15 cellular contexts compared by ENCODE assay signal in the genomic region with DNA sequence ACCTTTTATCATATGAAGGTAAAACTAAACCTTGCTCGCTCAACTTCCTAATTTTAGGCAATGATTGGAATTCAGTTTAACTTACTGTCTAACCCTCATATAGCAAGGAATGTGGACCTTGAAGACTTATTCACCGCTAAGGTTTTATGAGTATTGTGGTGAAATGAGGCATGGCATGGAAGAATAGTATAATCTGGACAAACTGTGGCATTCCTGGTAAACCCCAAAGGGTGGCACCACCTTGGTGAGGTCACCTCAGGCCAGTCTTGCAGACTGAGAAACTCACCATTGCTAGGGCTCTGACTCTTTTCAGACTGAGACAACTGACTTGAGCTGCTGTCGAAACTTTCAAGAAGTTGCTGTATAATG. TPM values are rescaled to one million over a fixed set of nuclear protein-coding genes. Genes with fewer than 3 reads are reported as not detected.
DNase-seq lines count a peak whose midpoint lies in the region; ATAC-seq, FAIRE-seq and TF ChIP-seq lines count a peak whose summit lies in the region.
"Had no signal": no experiment of that assay in that cellular context is flagged by ENCODE, and none has a peak within 500 bp of the region (broad histone marks: within the 10 kb centered on the region; RNA-seq: fewer than 3 reads in every experiment).

No MANE protein-coding gene starts in this region.

- H3K9ac ChIP-seq in HCT116 (ENCODE audit: low read length), result no peak overlapping the region

- no peak overlapping the region for H3K4me3 ChIP-seq in HCT116 (replicated peaks in 1 of 2; ENCODE audit: low read depth in 1 of 2, low read length in 2 of 2)
- H3K4me3 ChIP-seq in SJSA1, result no peak overlapping the region
- H3K4me3 ChIP-seq: GM12878, testis had no signal

- POLR2A ChIA-PET in HCT116 (lab: Charles Lee), result no interaction called here

- no peaks in the 10 kb centered on the region for H3K9me3 ChIP-seq in HCT116 (ENCODE audit: control insufficient read depth in 1 of 2, insufficient read depth in 1 of 2, low read depth in 1 of 2, low read length in 2 of 2)
- H3K9me3 ChIP-seq in SJSA1 (replicated peaks), result no peaks in the 10 kb centered on the region
- H3K9me3 ChIP-seq: testis had no signal

- no peaks in the 10 kb centered on the region for H3K27me3 ChIP-seq in HCT116 (ENCODE audit: insufficient read depth, low read length)
- no peaks in the 10 kb centered on the region for H3K27me3 ChIP-seq in SJSA1 (replicated peaks)
- no peaks in the 10 kb centered on the region for H3K27me3 ChIP-seq in foreskin keratinocyte
- H3K27me3 ChIP-seq: testis had no signal

- no peaks in the 10 kb centered on the region for H3K4me1 Mint-ChIP-seq in activated naive CD4-positive, alpha-beta T cell treated with anti-CD3 and anti-CD28 coated beads for 36 hours (ENCODE audit: low read depth)
- H3K4me1 Mint-ChIP-seq: CD4-positive, alpha-beta memory T cell had no signal

- CTCF ChIA-PET in HCT116 (lab: Charles Lee), result no interaction called here
- CTCF ChIA-PET in activated naive CD4-positive, alpha-beta T cell treated with anti-CD3 and anti-CD28 coated beads for 36 hours (lab: Charles Lee), result interaction anchor here (0.6 kb wide), 1 partner anchor 808 kb away, joined by 3 read pairs; no protein-coding TSS in a partner anchor

- no TSS peak for BruUV-seq in HCT116 (replicated peaks; lab: Mats Ljungman, UMichigan)

- RAD21 ChIA-PET in HCT116 (lab: Charles Lee; ENCODE audit: low non-redundant PET in 1 of 2, low total read pairs in 2 of 2, uncharacterized antibody in 2 of 2, unreplicated experiment in 2 of 2), result no interaction called here

- no peak for TF ChIP-seq RAD21 in HCT116 (IDR thresholded peaks at IDR 0.05; ENCODE audit: low read depth)

- no peak for TF ChIP-seq POLR2A in HCT116 (IDR thresholded peaks at IDR 0.05; ENCODE audit: borderline replicate concordance, extremely low read depth, insufficient read depth, insufficient read length)

- no peak overlapping the region for H3K27ac Mint-ChIP-seq in activated naive CD4-positive, alpha-beta T cell treated with anti-CD3 and anti-CD28 coated beads for 36 hours
- H3K27ac Mint-ChIP-seq: CD4-positive, alpha-beta memory T cell had no signal

- no peak overlapping the region for H3K27ac ChIP-seq in HCT116 (ENCODE audit: low read depth, low read length)
- peak overlapping the region; percentile 55 for H3K27ac ChIP-seq in SJSA1
- no peak overlapping the region for H3K27ac ChIP-seq in foreskin keratinocyte
- H3K27ac ChIP-seq: testis had no signal

- H3K36me3 Mint-ChIP-seq in activated naive CD4-positive, alpha-beta T cell treated with anti-CD3 and anti-CD28 coated beads for 36 hours (ENCODE audit: low read depth), result no peaks in the 10 kb centered on the region
- H3K36me3 Mint-ChIP-seq: CD4-positive, alpha-beta memory T cell had no signal

- no peak overlapping the region for H3K4me3 Mint-ChIP-seq in activated naive CD4-positive, alpha-beta T cell treated with anti-CD3 and anti-CD28 coated beads for 36 hours
- H3K4me3 Mint-ChIP-seq: CD4-positive, alpha-beta memory T cell had no signal

- no peaks in the 10 kb centered on the region for H3K79me2 ChIP-seq in HCT116 (ENCODE audit: insufficient read depth, low read length)

- peak overlapping the region; percentile 66 for H2AFZ ChIP-seq in HCT116 (ENCODE audit: low read depth, low read length, poor library complexity, severe bottlenecking)

- H3K36me3 ChIP-seq in HCT116 (ENCODE audit: control insufficient read depth in 1 of 2, insufficient read depth in 2 of 2, low read length in 2 of 2), result no peaks in the 10 kb centered on the region
- no peaks in the 10 kb centered on the region for H3K36me3 ChIP-seq in SJSA1

- no peaks in the 10 kb centered on the region for H4K20me1 ChIP-seq in HCT116 (ENCODE audit: insufficient read depth)

- H3K27me3 Mint-ChIP-seq in activated naive CD4-positive, alpha-beta T cell treated with anti-CD3 and anti-CD28 coated beads for 36 hours (ENCODE audit: low read depth), result peaks cover 14% of the 10 kb centered on the region

- peak; percentile 37 for FAIRE-seq in urothelium cell line (lab: Jason Lieb, UNC)
- FAIRE-seq: GM12878, H1 had no signal

- no peak overlapping the region for H3K4me2 ChIP-seq in HCT116 (ENCODE audit: low read length)

- ATAC-seq in HCT116, result no peak
- ATAC-seq in foreskin keratinocyte, result peak; percentile 59
- no peak for ATAC-seq in GM21528 (IDR thresholded peaks at IDR 0.05; ENCODE audit: low FRiP score, unreplicated experiment)
- ATAC-seq: GM12878, sciatic nerve had no signal

- DNase-seq in HCT116 (ENCODE audit: low read depth, low spot score) (no peak), SJSA1 (ENCODE audit: low read depth in 1 of 2, low spot score in 2 of 2) (peak; percentile 52 to 56), foreskin keratinocyte (peak; percentile 70 to 81), urothelium cell line (ENCODE audit: low spot score) (peak; percentile 79), germinal center (ENCODE audit: low spot score) (no peak)
- no peak for DNase-seq in activated naive CD4-positive, alpha-beta T cell treated with anti-CD3 and anti-CD28 coated beads for 36 hours
- DNase-seq: CD4-positive, alpha-beta memory T cell; effector CD8-positive, alpha-beta T cell; NCI-H2081 treated with DMSO at 0.1 percent for 48 hours; NCI-H526; testis had no signal

- H3K4me1 ChIP-seq in HCT116 (ENCODE audit: control insufficient read depth in 1 of 2, insufficient read depth in 2 of 2, low read length in 2 of 2), result peaks cover 0 to 4% of the 10 kb centered on the region in 2 experiments; a peak in 2 of 4 replicates
- peaks cover 17% of the 10 kb centered on the region for H3K4me1 ChIP-seq in SJSA1 (replicated peaks)
- peaks cover 5% of the 10 kb centered on the region for H3K4me1 ChIP-seq in foreskin keratinocyte
- H3K4me1 ChIP-seq: testis had no signal

- intact Hi-C loops in HCT116 (cut with micrococcal nuclease), result no loop called here
- intact Hi-C loops in activated naive CD4-positive, alpha-beta T cell treated with anti-CD3 and anti-CD28 coated beads for 36 hours (cut with micrococcal nuclease), result no loop called here

- H3K9me3 Mint-ChIP-seq in activated naive CD4-positive, alpha-beta T cell treated with anti-CD3 and anti-CD28 coated beads for 36 hours, result no peaks in the 10 kb centered on the region

- TF ChIP-seq CTCF in HCT116 (IDR thresholded peaks at IDR 0.05 in 2 of 3, conservative IDR thresholded peaks at IDR 0.05 in 1 of 3; ENCODE audit: borderline replicate concordance in 1 of 3, insufficient read depth in 1 of 3, low read depth in 2 of 3, low read length in 2 of 3) (no peak), foreskin keratinocyte (conservative IDR thresholded peaks at IDR 0.05) (no peak)

- no peaks in the 10 kb centered on the region for H3K9me2 ChIP-seq in HCT116 (ENCODE audit: insufficient read depth)

TF ChIP-seq in HCT116, 20 proteins besides CTCF, POLR2A, EP300 and RAD21:
- TF ChIP-seq EGR1 (IDR thresholded peaks at IDR 0.05; ENCODE audit: low read depth) (no peak), EZH2phosphoT487 (IDR thresholded peaks at IDR 0.05; ENCODE audit: borderline replicate concordance) (no peak), SIN3A (IDR thresholded peaks at IDR 0.05; ENCODE audit: low read depth) (no peak), ZNF274 (IDR thresholded peaks at IDR 0.05; ENCODE audit: low read depth, low read length) (no peak), FOSL1 (IDR thresholded peaks at IDR 0.05; ENCODE audit: low read depth) (no peak), CBX3 (IDR thresholded peaks at IDR 0.05; ENCODE audit: low read depth) (no peak), EZH2 (IDR thresholded peaks at IDR 0.05) (no peak), YY1 (IDR thresholded peaks at IDR 0.05; ENCODE audit: extremely low read depth, insufficient replicate concordance, low read depth, low read length) (no peak), SRF (IDR thresholded peaks at IDR 0.05; ENCODE audit: low read depth) (no peak), ELF1 (IDR thresholded peaks at IDR 0.05; ENCODE audit: borderline replicate concordance, low read depth) (no peak), ZFX (IDR thresholded peaks at IDR 0.05) (no peak), CEBPB (IDR thresholded peaks at IDR 0.05; ENCODE audit: low read depth) (no peak)
- TF ChIP-seq, protein P1, sequence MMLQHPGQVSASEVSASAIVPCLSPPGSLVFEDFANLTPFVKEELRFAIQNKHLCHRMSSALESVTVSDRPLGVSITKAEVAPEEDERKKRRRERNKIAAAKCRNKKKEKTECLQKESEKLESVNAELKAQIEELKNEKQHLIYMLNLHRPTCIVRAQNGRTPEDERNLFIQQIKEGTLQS (IDR thresholded peaks at IDR 0.05), result no peak
- TF ChIP-seq, protein P2, sequence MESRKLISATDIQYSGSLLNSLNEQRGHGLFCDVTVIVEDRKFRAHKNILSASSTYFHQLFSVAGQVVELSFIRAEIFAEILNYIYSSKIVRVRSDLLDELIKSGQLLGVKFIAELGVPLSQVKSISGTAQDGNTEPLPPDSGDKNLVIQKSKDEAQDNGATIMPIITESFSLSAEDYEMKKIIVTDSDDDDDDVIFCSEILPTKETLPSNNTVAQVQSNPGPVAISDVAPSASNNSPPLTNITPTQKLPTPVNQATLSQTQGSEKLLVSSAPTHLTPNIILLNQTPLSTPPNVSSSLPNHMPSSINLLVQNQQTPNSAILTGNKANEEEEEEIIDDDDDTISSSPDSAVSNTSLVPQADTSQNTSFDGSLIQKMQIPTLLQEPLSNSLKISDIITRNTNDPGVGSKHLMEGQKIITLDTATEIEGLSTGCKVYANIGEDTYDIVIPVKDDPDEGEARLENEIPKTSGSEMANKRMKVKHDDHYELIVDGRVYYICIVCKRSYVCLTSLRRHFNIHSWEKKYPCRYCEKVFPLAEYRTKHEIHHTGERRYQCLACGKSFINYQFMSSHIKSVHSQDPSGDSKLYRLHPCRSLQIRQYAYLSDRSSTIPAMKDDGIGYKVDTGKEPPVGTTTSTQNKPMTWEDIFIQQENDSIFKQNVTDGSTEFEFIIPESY (IDR thresholded peaks at IDR 0.05; ENCODE audit: extremely low read depth, insufficient replicate concordance, low read length), result no peak
TF ChIP-seq in HCT116: peak in this region for 0.

RNA-seq across cellular contexts. Expression of a gene that starts 51.1 kb away (rescaled TPM):
- total RNA-seq in HCT116 (2021; ENCODE audit: unreplicated experiment) (89.9 TPM), foreskin keratinocyte (59.1 and 64.5 TPM in 2 replicates)
- polyA plus RNA-seq in HCT116 (2012), result 45.1 and 65.0 TPM in 2 replicates
- total RNA-seq in SJSA1 (2014; rRNA removed; shearing (Covaris generic)), result 60.1 and 66.1 TPM in 2 replicates
- polyA plus RNA-seq in foreskin keratinocyte, result 10.0 and 13.4 TPM in 2 replicates
- 10 to 100 TPM; 17.4 to 17.5 TPM for total RNA-seq in activated naive CD4-positive, alpha-beta T cell treated with anti-CD3 and anti-CD28 coated beads for 36 hours

Comparison
In these comparisons a context has a peak if more than half of its experiments do, and no peak if none do; other contexts are left out.
1. DNase-seq: peak in SJSA1 (2 of 2), foreskin keratinocyte (2 of 2) and urothelium cell line (single experiment); none in HCT116 (single experiment), activated naive CD4-positive, alpha-beta T cell treated with anti-CD3 and anti-CD28 coated beads for 36 hours (single experiment) and germinal center (single experiment).